Comparison of ENCODE assay signal across 12 cellular contexts in genomic region chr3:50604110-50604621, GRCh38. TPM values are rescaled to one million over a fixed set of nuclear protein-coding genes. Genes with fewer than 3 reads are reported as not detected.
DNase-seq lines count a peak whose midpoint lies in the region; ATAC-seq and TF ChIP-seq lines count a peak whose summit lies in the region.
"Had no signal": no experiment of that assay in that cellular context is flagged by ENCODE, and none has a peak within 500 bp of the region (broad histone marks: within the 10 kb centered on the region; RNA-seq: fewer than 3 reads in every experiment).

No MANE protein-coding gene starts in this region.

- CTCF ChIA-PET in activated CD4-positive, alpha-beta T cell treated with anti-CD3 and anti-CD28 coated beads for 36 hours (lab: Charles Lee), result interaction anchor here (6.0 to 25.3 kb wide), 3 partner anchors 10 to 30 kb away, joined by 92 to 647 read pairs (median 339); partner anchors contain the start of genes C3orf18, CISH, HEMK1 and MAPKAPK3

- H3K9ac ChIP-seq in colonic mucosa (ENCODE audit: low read depth in 2 of 2, low read length in 2 of 2), result peak overlapping the region in 1 of 2 donors; percentile 51

- peak overlapping the region; percentile 96 for H3K4me3 Mint-ChIP-seq in activated CD4-positive, alpha-beta T cell treated with anti-CD3 and anti-CD28 coated beads for 36 hours
- no peak overlapping the region for H3K4me3 Mint-ChIP-seq in stimulated activated memory B cell treated with anti-CD40 and anti-IgM and Interleukin-4, amounts not matched to agents 10 μg/mL and 1 μg/mL and 100 μg/mL, for 72 hours

- no peaks in the 10 kb centered on the region for H3K27me3 Mint-ChIP-seq in activated CD4-positive, alpha-beta T cell treated with anti-CD3 and anti-CD28 coated beads for 36 hours
- no peaks in the 10 kb centered on the region for H3K27me3 Mint-ChIP-seq in stimulated activated memory B cell treated with anti-CD40 and anti-IgM and Interleukin-4, amounts not matched to agents 10 μg/mL and 1 μg/mL and 100 μg/mL, for 72 hours

- intact Hi-C loops in activated CD4-positive, alpha-beta T cell treated with anti-CD3 and anti-CD28 coated beads for 36 hours (cut with DNase I, micrococcal nuclease), result no loop called here
- intact Hi-C loops in colonic mucosa (cut with DNase I), result no loop called here

- ATAC-seq in activated CD4-positive, alpha-beta T cell treated with anti-CD3 and anti-CD28 coated beads for 36 hours, result no peak
- no peak for ATAC-seq in stimulated activated memory B cell treated with anti-CD40 and anti-IgM and Interleukin-4, amounts not matched to agents 10 μg/mL and 1 μg/mL and 100 μg/mL, for 72 hours
- no peak for ATAC-seq in HG02981 (IDR thresholded peaks at IDR 0.05; ENCODE audit: unreplicated experiment)
- ATAC-seq: A549 had no signal

- H3K36me3 Mint-ChIP-seq in activated CD4-positive, alpha-beta T cell treated with anti-CD3 and anti-CD28 coated beads for 36 hours (ENCODE audit: low read depth), result peaks cover 82% of the 10 kb centered on the region
- H3K36me3 Mint-ChIP-seq in stimulated activated memory B cell treated with anti-CD40 and anti-IgM and Interleukin-4, amounts not matched to agents 10 μg/mL and 1 μg/mL and 100 μg/mL, for 72 hours, result peaks cover 66% of the 10 kb centered on the region

- peaks cover 14% of the 10 kb centered on the region for H3K36me3 ChIP-seq in colonic mucosa

- POLR2A ChIA-PET in activated CD4-positive, alpha-beta T cell treated with anti-CD3 and anti-CD28 coated beads for 36 hours (lab: Charles Lee), result interaction anchor here (1.0 to 9.4 kb wide), 4 partner anchors 7 to 32 kb away, joined by 3 to 585 read pairs (median 196); partner anchors contain the start of genes C3orf18, CISH and HEMK1

- no peak for TF ChIP-seq CTCF in colonic mucosa (IDR thresholded peaks at IDR 0.05)

- no peaks in the 10 kb centered on the region for H3K27me3 ChIP-seq in colonic mucosa

- peaks cover 76% of the 10 kb centered on the region for H3K4me1 Mint-ChIP-seq in activated CD4-positive, alpha-beta T cell treated with anti-CD3 and anti-CD28 coated beads for 36 hours
- H3K4me1 Mint-ChIP-seq in stimulated activated memory B cell treated with anti-CD40 and anti-IgM and Interleukin-4, amounts not matched to agents 10 μg/mL and 1 μg/mL and 100 μg/mL, for 72 hours, result peaks cover 81% of the 10 kb centered on the region

- H3K4me1 ChIP-seq in colonic mucosa, result peaks cover 32% of the 10 kb centered on the region

- H3K27ac Mint-ChIP-seq in activated CD4-positive, alpha-beta T cell treated with anti-CD3 and anti-CD28 coated beads for 36 hours, result peak overlapping the region; percentile 100
- peak overlapping the region; percentile 97 for H3K27ac Mint-ChIP-seq in stimulated activated memory B cell treated with anti-CD40 and anti-IgM and Interleukin-4, amounts not matched to agents 10 μg/mL and 1 μg/mL and 100 μg/mL, for 72 hours

- no peak overlapping the region for H3K4me3 ChIP-seq in colonic mucosa
- H3K4me3 ChIP-seq: A549, SK-N-MC had no signal

- peak overlapping the region; percentile 97 for H3K27ac ChIP-seq in colonic mucosa
- H3K27ac ChIP-seq: SK-N-MC had no signal

- H3K9me3 ChIP-seq in colonic mucosa, result no peaks in the 10 kb centered on the region
- H3K9me3 ChIP-seq: A549 had no signal

- no peak for DNase-seq in activated CD4-positive, alpha-beta T cell treated with anti-CD3 and anti-CD28 coated beads for 36 hours
- DNase-seq in activated CD4-positive, alpha-beta T cell treated with anti-CD3 and anti-CD28 coated beads, Interleukin-2, amount 50 U/mL, for 4 hours, result no peak
- DNase-seq in colonic mucosa, result no peak
- DNase-seq in SW 1271 (lab: John Stamatoyannopoulos, UW), result no peak
- DNase-seq: activated gamma-delta T cell treated with Interleukin-2 at 50 U/mL for 16 hours, GDM1, mesendoderm, NCI-H226 had no signal

- H3K9me3 Mint-ChIP-seq in activated CD4-positive, alpha-beta T cell treated with anti-CD3 and anti-CD28 coated beads for 36 hours (ENCODE audit: low read depth), result no peaks in the 10 kb centered on the region
- H3K9me3 Mint-ChIP-seq in stimulated activated memory B cell treated with anti-CD40 and anti-IgM and Interleukin-4, amounts not matched to agents 10 μg/mL and 1 μg/mL and 100 μg/mL, for 72 hours, result no peaks in the 10 kb centered on the region

RNA-seq across cellular contexts. Expression of gene CISH, which starts 7.4 kb away (rescaled TPM):
- total RNA-seq in activated CD4-positive, alpha-beta T cell treated with anti-CD3 and anti-CD28 coated beads for 36 hours, result 100 to 1,000 TPM; 265 to 269 TPM
- total RNA-seq in colonic mucosa, result 10 to 100 TPM; 17.1 to 19.6 TPM

RNA-seq across cellular contexts. Expression of gene MAPKAPK3, which starts 12.8 kb away (rescaled TPM):
- total RNA-seq in activated CD4-positive, alpha-beta T cell treated with anti-CD3 and anti-CD28 coated beads for 36 hours, result 100 to 1,000 TPM; 178 to 218 TPM
- total RNA-seq in colonic mucosa, result 10 to 100 TPM; 27.3 to 45.1 TPM

RNA-seq across cellular contexts. Expression of gene HEMK1, which starts 34.8 kb away (rescaled TPM):
- 10 to 100 TPM; 61.6 to 77.7 TPM for total RNA-seq in activated CD4-positive, alpha-beta T cell treated with anti-CD3 and anti-CD28 coated beads for 36 hours
- total RNA-seq in colonic mucosa, result 10 to 100 TPM; 23.0 to 28.5 TPM

RNA-seq across cellular contexts. Expression of gene C3orf18, which starts 36.6 kb away (rescaled TPM):
- 10 to 100 TPM; 31.7 to 31.9 TPM for total RNA-seq in activated CD4-positive, alpha-beta T cell treated with anti-CD3 and anti-CD28 coated beads for 36 hours
- 1 to 10 TPM; 2.4 to 2.9 TPM for total RNA-seq in colonic mucosa

Comparison
In these comparisons a context has a peak if more than half of its experiments do, and no peak if none do; other contexts are left out.
1. RNA of gene CISH, which starts 7.4 kb away (total RNA-seq): 265 to 269 TPM in activated CD4-positive, alpha-beta T cell treated with anti-CD3 and anti-CD28 coated beads for 36 hours; 17.1 to 19.6 TPM in colonic mucosa; every median in the first group is over 10 times any median in the second.